14 cellular contexts compared by ENCODE assay signal in genomic region chr11:132026746-132027145, GRCh38.
DNase-seq lines count a peak whose midpoint lies in the region; ATAC-seq and TF ChIP-seq lines count a peak whose summit lies in the region.
"Had no signal": no experiment of that assay in that cellular context is flagged by ENCODE, and none has a peak within 500 bp of the region (broad histone marks: within the 10 kb centered on the region; RNA-seq: fewer than 3 reads in every experiment).

No MANE protein-coding gene starts in this region.

- H3K36me3 Mint-ChIP-seq in endothelial cell (ENCODE audit: low read depth, unreplicated experiment): no peaks in the 10 kb centered on the region

- H3K4me3 Mint-ChIP-seq in endothelial cell (ENCODE audit: unreplicated experiment): no peak overlapping the region
- H3K4me3 Mint-ChIP-seq: CD4-positive, alpha-beta T cell had no signal

- H3K23ac ChIP-seq in mesenchymal stem cell (ENCODE audit: low read length in 2 of 2): no peak overlapping the region

- ATAC-seq in RWPE2 (ENCODE audit: low read depth) (no peak), left lung (no peak)
- ATAC-seq: HepG2 had no signal

- H2AK5ac ChIP-seq in mesenchymal stem cell (ENCODE audit: low read length, severe bottlenecking): peak overlapping the region; percentile 62

- no peak overlapping the region for H4K91ac ChIP-seq in mesenchymal stem cell (ENCODE audit: low read length)

- H3K36me3 ChIP-seq in RWPE2 (ENCODE audit: low read depth) (no peaks in the 10 kb centered on the region), mesenchymal stem cell (ENCODE audit: control insufficient read depth in 1 of 2, insufficient read depth in 2 of 2, low read depth in 1 of 2, low read length in 2 of 2) (peaks cover 0 to 3% of the 10 kb centered on the region in 2 experiments), left lung (no peaks in the 10 kb centered on the region)
- H3K36me3 ChIP-seq: HAP-1 had no signal

- DNase-seq in NCI-H69 (lab: John Stamatoyannopoulos, UW) (peak; percentile 88), RWPE2 (ENCODE audit: low spot score) (no peak), mesenchymal stem cell (no peak), endothelial cell (ENCODE audit: low spot score) (no peak), medulla oblongata (ENCODE audit: extremely low spot score) (no peak), caudate nucleus (lab: John Stamatoyannopoulos, UW) (no peak), left lung (no peak)
- DNase-seq: AML-193; Caco-2; CD4-positive, alpha-beta T cell; GM23248 had no signal

- H3K27me3 ChIP-seq in RWPE2 (ENCODE audit: insufficient read depth, poor library complexity, severe bottlenecking) (no peaks in the 10 kb centered on the region), mesenchymal stem cell (ENCODE audit: control insufficient read depth in 1 of 2, insufficient read depth in 1 of 2, low read length in 2 of 2) (no peaks in the 10 kb centered on the region), left lung (no peaks in the 10 kb centered on the region)

- no peak overlapping the region for H2BK120ac ChIP-seq in mesenchymal stem cell (ENCODE audit: low read depth, low read length)

- no peak overlapping the region for H3K27ac Mint-ChIP-seq in endothelial cell (ENCODE audit: unreplicated experiment)
- H3K27ac Mint-ChIP-seq: CD4-positive, alpha-beta T cell had no signal

- H3K4me3 ChIP-seq in RWPE2 (ENCODE audit: severe bottlenecking): no peak overlapping the region
- H3K4me3 ChIP-seq in mesenchymal stem cell (ENCODE audit: insufficient read depth in 1 of 2, low read depth in 1 of 2, low read length in 2 of 2): no peak overlapping the region
- H3K4me3 ChIP-seq in left lung: no peak overlapping the region
- H3K4me3 ChIP-seq: GM23248, HAP-1 had no signal

- no peaks in the 10 kb centered on the region for H3K9me3 ChIP-seq in RWPE2 (ENCODE audit: severe bottlenecking)
- no peaks in the 10 kb centered on the region for H3K9me3 ChIP-seq in mesenchymal stem cell (ENCODE audit: control insufficient read depth, low read length)
- no peaks in the 10 kb centered on the region for H3K9me3 ChIP-seq in left lung
- H3K9me3 ChIP-seq: Caco-2, HAP-1 had no signal

- no peak overlapping the region for H4K8ac ChIP-seq in mesenchymal stem cell (ENCODE audit: low read length)

- peaks cover 12% of the 10 kb centered on the region for H3K79me1 ChIP-seq in mesenchymal stem cell (replicated peaks; ENCODE audit: low read length, poor library complexity, severe bottlenecking)

- no peaks in the 10 kb centered on the region for H3K9me3 Mint-ChIP-seq in endothelial cell (ENCODE audit: unreplicated experiment)

- no peak overlapping the region for H2BK15ac ChIP-seq in mesenchymal stem cell (ENCODE audit: low read depth, poor library complexity, severe bottlenecking)

- H3K18ac ChIP-seq in mesenchymal stem cell (ENCODE audit: low read depth in 1 of 2, low read length in 2 of 2): no peak overlapping the region

- H2BK5ac ChIP-seq in mesenchymal stem cell (ENCODE audit: low read depth, low read length, poor library complexity, severe bottlenecking): no peak overlapping the region

- H3K27ac ChIP-seq in RWPE2 (ENCODE audit: poor library complexity, severe bottlenecking) (peak overlapping the region; percentile 81), mesenchymal stem cell (ENCODE audit: low read length, poor library complexity, severe bottlenecking) (peak overlapping the region; percentile 25), caudate nucleus (ENCODE audit: low read depth, low read length) (no peak overlapping the region), left lung (no peak overlapping the region)
- H3K27ac ChIP-seq: C4-2B, GM23248 had no signal

- intact Hi-C loops in left lung (cut with DNase I): no loop called here

- no peak overlapping the region for H2BK12ac ChIP-seq in mesenchymal stem cell (ENCODE audit: low read length in 2 of 2)

- no peak overlapping the region for H3K14ac ChIP-seq in mesenchymal stem cell (ENCODE audit: low read length in 2 of 2)

- no peak overlapping the region for H3K4me2 ChIP-seq in mesenchymal stem cell (ENCODE audit: low read length, poor library complexity, severe bottlenecking)

- 100% methylated on average over 3 of the region's 3 CpGs for WGBS in mesenchymal stem cell

- H3K4ac ChIP-seq in mesenchymal stem cell (ENCODE audit: low read depth in 1 of 2, low read length in 2 of 2): no peak overlapping the region

- H2AFZ ChIP-seq in mesenchymal stem cell (ENCODE audit: low read depth, low read length): no peak overlapping the region
- H2AFZ ChIP-seq: GM23248 had no signal

- peaks cover 7% of the 10 kb centered on the region for H3K4me1 Mint-ChIP-seq in endothelial cell (ENCODE audit: unreplicated experiment)

- no peak overlapping the region for H3K9ac ChIP-seq in mesenchymal stem cell (ENCODE audit: low read length)
- H3K9ac ChIP-seq: GM23248 had no signal

- H3K27me3 Mint-ChIP-seq in endothelial cell (ENCODE audit: unreplicated experiment): peaks cover 2% of the 10 kb centered on the region

- peaks cover 26% of the 10 kb centered on the region for H3K4me1 ChIP-seq in RWPE2 (ENCODE audit: insufficient read depth, poor library complexity, severe bottlenecking)
- peaks cover 16% of the 10 kb centered on the region for H3K4me1 ChIP-seq in mesenchymal stem cell (ENCODE audit: control insufficient read depth, insufficient read depth, low read depth, low read length)
- H3K4me1 ChIP-seq in left lung: no peaks in the 10 kb centered on the region
- H3K4me1 ChIP-seq: Caco-2, HAP-1 had no signal

- TF ChIP-seq CTCF in RWPE2 (IDR thresholded peaks at IDR 0.05; ENCODE audit: poor library complexity, severe bottlenecking): no peak
- TF ChIP-seq CTCF in endothelial cell (IDR thresholded peaks at IDR 0.05; ENCODE audit: unreplicated experiment): no peak
- no peak for TF ChIP-seq CTCF in left lung (IDR thresholded peaks at IDR 0.05)

Comparison
In these comparisons a context has a peak if more than half of its experiments do, and no peak if none do; other contexts are left out.
1. H3K27ac ChIP-seq: peak in RWPE2 (single experiment) and mesenchymal stem cell (single experiment); none in caudate nucleus (single experiment) and left lung (0 of 2).